Comparison of ENCODE assay signal across 1 cellular context in genomic region chr9:98231770-98232478, GRCh38.
TF ChIP-seq lines count a peak whose summit lies in the region.

No MANE protein-coding gene starts in this region.

TF ChIP-seq in HepG2, 621 proteins besides CTCF, POLR2A, EP300 and RAD21:
- TF ChIP-seq ZNF3 (CRISPR knock-in tag; IDR thresholded peaks at IDR 0.05) (no peak), ZBTB25 (CRISPR knock-in tag; IDR thresholded peaks at IDR 0.05) (no peak), JUND (CRISPR knock-in tag; IDR thresholded peaks at IDR 0.05) (no peak)
